ENCODE assay signal across 26 cellular contexts in genomic region chr4:180860136-180860720, GRCh38.
"Had no signal": no experiment of that assay in that cellular context is flagged by ENCODE, and none has a peak within 500 bp of the region (broad histone marks: within the 10 kb centered on the region; RNA-seq: fewer than 3 reads in every experiment).

No MANE protein-coding gene starts in this region.

- H3K4me1 ChIP-seq: adrenal gland, body of pancreas, colonic mucosa, stomach, thyroid gland, upper lobe of left lung, vagina had no signal

- H3K27ac Mint-ChIP-seq: activated B cell treated with CpG ODN at 0.5 μM for 24 hours; activated naive CD4-positive, alpha-beta T cell treated with anti-CD3 and anti-CD28 coated beads for 36 hours; activated naive CD8-positive, alpha-beta T cell treated with anti-CD3 and anti-CD28 coated beads for 36 hours; naive thymus-derived CD8-positive, alpha-beta T cell; stimulated activated naive B cell treated with anti-CD40 and anti-IgM and Interleukin-4, amounts not matched to agents 10 μg/mL and 1 μg/mL and 100 μg/mL, for 72 hours had no signal

- H3K36me3 ChIP-seq: adrenal gland, colonic mucosa, stomach, thyroid gland, upper lobe of left lung, vagina had no signal

- H3K36me3 Mint-ChIP-seq: activated naive CD8-positive, alpha-beta T cell treated with anti-CD3 and anti-CD28 coated beads for 36 hours; naive thymus-derived CD8-positive, alpha-beta T cell; stimulated activated naive B cell treated with anti-CD40 and anti-IgM and Interleukin-4, amounts not matched to agents 10 μg/mL and 1 μg/mL and 100 μg/mL, for 72 hours had no signal

- DNase-seq: activated B cell treated with CpG ODN at 0.5 μM for 24 hours; activated CD4-positive, alpha-beta T cell treated with anti-CD3 and anti-CD28 coated beads, Interleukin-2, amount 50 U/mL, for 1 hour; activated effector memory CD4-positive, alpha-beta T cell treated with Interleukin-2 at 50 U/mL for 16 hours; activated naive CD4-positive, alpha-beta T cell treated with anti-CD3 and anti-CD28 coated beads for 36 hours; activated naive CD8-positive, alpha-beta T cell treated with anti-CD3 and anti-CD28 coated beads for 36 hours; adrenal gland; aorta; body of pancreas; cerebellar nuclear complex; colonic mucosa; effector CD8-positive, alpha-beta T cell; left colon; mammary epithelial cell; naive thymus-derived CD8-positive, alpha-beta T cell; right cardiac atrium; stimulated activated CD4-positive, alpha-beta T cell treated with anti-CD3 and anti-CD28 coated beads, Interleukin-15, amount 100 ng/mL, for 24 hours; stimulated activated CD4-positive, alpha-beta T cell treated with anti-CD3 and anti-CD28 coated beads, Interleukin-2, amount 100 ng/mL, for 24 hours; stimulated activated naive B cell treated with anti-CD40 and anti-IgM and Interleukin-4, amounts not matched to agents 10 μg/mL and 1 μg/mL and 100 μg/mL, for 72 hours; stomach; T-helper 2 cell; thyroid gland; upper lobe of left lung had no signal

- H3K27me3 ChIP-seq: adrenal gland, body of pancreas, colonic mucosa, stomach, thyroid gland, upper lobe of left lung, vagina had no signal

- FAIRE-seq: frontal cortex, keratinocyte had no signal

- ATAC-seq: body of pancreas; left colon; naive thymus-derived CD8-positive, alpha-beta T cell; right cardiac atrium; stimulated activated naive B cell treated with anti-CD40 and anti-IgM and Interleukin-4, amounts not matched to agents 10 μg/mL and 1 μg/mL and 100 μg/mL, for 72 hours had no signal

- H3K9me3 ChIP-seq: body of pancreas, colonic mucosa, stomach, thyroid gland, vagina had no signal

- H3K4me3 ChIP-seq: adrenal gland, body of pancreas, colonic mucosa, stomach, thyroid gland, upper lobe of left lung, vagina had no signal

- H3K4me1 Mint-ChIP-seq: activated B cell treated with CpG ODN at 0.5 μM for 24 hours; activated naive CD8-positive, alpha-beta T cell treated with anti-CD3 and anti-CD28 coated beads for 36 hours; naive thymus-derived CD8-positive, alpha-beta T cell; stimulated activated naive B cell treated with anti-CD40 and anti-IgM and Interleukin-4, amounts not matched to agents 10 μg/mL and 1 μg/mL and 100 μg/mL, for 72 hours had no signal

- H3K27me3 Mint-ChIP-seq: activated B cell treated with CpG ODN at 0.5 μM for 24 hours; activated naive CD8-positive, alpha-beta T cell treated with anti-CD3 and anti-CD28 coated beads for 36 hours; naive thymus-derived CD8-positive, alpha-beta T cell; stimulated activated naive B cell treated with anti-CD40 and anti-IgM and Interleukin-4, amounts not matched to agents 10 μg/mL and 1 μg/mL and 100 μg/mL, for 72 hours had no signal

- H3K4me3 Mint-ChIP-seq: activated B cell treated with CpG ODN at 0.5 μM for 24 hours; activated naive CD4-positive, alpha-beta T cell treated with anti-CD3 and anti-CD28 coated beads for 36 hours; activated naive CD8-positive, alpha-beta T cell treated with anti-CD3 and anti-CD28 coated beads for 36 hours; naive thymus-derived CD8-positive, alpha-beta T cell; neural crest cell; stimulated activated naive B cell treated with anti-CD40 and anti-IgM and Interleukin-4, amounts not matched to agents 10 μg/mL and 1 μg/mL and 100 μg/mL, for 72 hours had no signal

- H3K27ac ChIP-seq: adrenal gland, body of pancreas, colonic mucosa, stomach, thyroid gland, upper lobe of left lung, vagina had no signal
